Comparison of ENCODE assay signal across 25 cellular contexts in genomic region chr10:11740907-11741306, GRCh38. TPM values are rescaled to one million over a fixed set of nuclear protein-coding genes. Genes with fewer than 3 reads are reported as not detected.
DNase-seq lines count a peak whose midpoint lies in the region; ATAC-seq and TF ChIP-seq lines count a peak whose summit lies in the region.
"Had no signal": no experiment of that assay in that cellular context is flagged by ENCODE, and none has a peak within 500 bp of the region (broad histone marks: within the 10 kb centered on the region; RNA-seq: fewer than 3 reads in every experiment).

No MANE protein-coding gene starts in this region.

- H3K4me3 ChIP-seq in neural progenitor cell (no peak overlapping the region), HAP-1 (no peak overlapping the region)
- H3K4me3 ChIP-seq: GM23248, PC-9, SJCRH30 had no signal

- H3K36me3 ChIP-seq in neural progenitor cell (no peaks in the 10 kb centered on the region), HAP-1 (replicated peaks) (peaks cover 6% of the 10 kb centered on the region)
- H3K36me3 ChIP-seq: BLaER1, SJCRH30 had no signal

- H3K27me3 ChIP-seq in neural progenitor cell (no peaks in the 10 kb centered on the region), HAP-1 (ENCODE audit: low read depth) (no peaks in the 10 kb centered on the region)
- H3K27me3 ChIP-seq: BLaER1, SJCRH30 had no signal

- H3K27ac Mint-ChIP-seq in activated naive CD4-positive, alpha-beta T cell treated with anti-CD3 and anti-CD28 coated beads, Interleukin-2, amount 50 U/mL, for 24 hours: no peak overlapping the region
- H3K27ac Mint-ChIP-seq in T-cell (no peak overlapping the region), neural progenitor cell (no peak overlapping the region)
- H3K27ac Mint-ChIP-seq: CD4-positive, CD25-positive, alpha-beta regulatory T cell had no signal

- POLR2A ChIA-PET in T-cell (lab: Charles Lee): no interaction called here

- H3K4me1 Mint-ChIP-seq in activated naive CD4-positive, alpha-beta T cell treated with anti-CD3 and anti-CD28 coated beads, Interleukin-2, amount 50 U/mL, for 24 hours: peaks cover 8% of the 10 kb centered on the region
- H3K4me1 Mint-ChIP-seq in T-cell (peaks cover 7 to 10% (median 7%) of the 10 kb centered on the region in 3 donors), neural progenitor cell (peaks cover 22% of the 10 kb centered on the region)

- peak overlapping the region; percentile 72 for H2AFZ ChIP-seq in neural progenitor cell (replicated peaks)
- H2AFZ ChIP-seq: PC-9 had no signal

- in situ Hi-C loops in HAP-1 (cut with MboI; ENCODE audit: low sequenced_read_pairs): no loop called here

- H3K27me3 Mint-ChIP-seq in activated naive CD4-positive, alpha-beta T cell treated with anti-CD3 and anti-CD28 coated beads, Interleukin-2, amount 50 U/mL, for 24 hours: peaks cover 17% of the 10 kb centered on the region
- H3K27me3 Mint-ChIP-seq in T-cell (peaks cover 9 to 44% of the 10 kb centered on the region in 2 donors), neural progenitor cell (ENCODE audit: insufficient read depth, low read depth) (peaks cover 7% of the 10 kb centered on the region)

- H3K27ac ChIP-seq in neural progenitor cell (no peak overlapping the region), substantia nigra (ENCODE audit: low read depth, low read length, poor library complexity, severe bottlenecking) (no peak overlapping the region)
- H3K27ac ChIP-seq: BLaER1, GM23248, PC-9, SJCRH30 had no signal

- H3K79me2 ChIP-seq in neural progenitor cell (ENCODE audit: low read depth): no peaks in the 10 kb centered on the region

- H3K4me1 ChIP-seq in neural progenitor cell (peaks cover 4% of the 10 kb centered on the region), HAP-1 (peaks cover 2% of the 10 kb centered on the region; the same call in 1 of the 2 replicates)
- H3K4me1 ChIP-seq: SJCRH30 had no signal

- no peaks in the 10 kb centered on the region for H4K20me1 ChIP-seq in neural progenitor cell (ENCODE audit: low read depth)
- H4K20me1 ChIP-seq: BLaER1 had no signal

- CTCF ChIA-PET in T-cell (lab: Charles Lee): interaction anchor here in 1 of 2 donors (1.2 kb wide), 1 partner anchor 14 kb away, joined by 3 read pairs; no protein-coding TSS in a partner anchor

- no peaks in the 10 kb centered on the region for H3K9me3 ChIP-seq in neural progenitor cell (ENCODE audit: low read depth)
- no peaks in the 10 kb centered on the region for H3K9me3 ChIP-seq in HAP-1
- H3K9me3 ChIP-seq: SJCRH30 had no signal

- H3K9me3 Mint-ChIP-seq in activated naive CD4-positive, alpha-beta T cell treated with anti-CD3 and anti-CD28 coated beads, Interleukin-2, amount 50 U/mL, for 24 hours: no peaks in the 10 kb centered on the region
- H3K9me3 Mint-ChIP-seq in T-cell: no peaks in the 10 kb centered on the region
- peaks cover 18% of the 10 kb centered on the region for H3K9me3 Mint-ChIP-seq in neural progenitor cell

- H3K4me3 Mint-ChIP-seq in activated naive CD4-positive, alpha-beta T cell treated with anti-CD3 and anti-CD28 coated beads, Interleukin-2, amount 50 U/mL, for 24 hours: peak overlapping the region; percentile 76
- peak overlapping the region in 2 of 3 donors; percentile 70 to 74 for H3K4me3 Mint-ChIP-seq in T-cell
- no peak overlapping the region for H3K4me3 Mint-ChIP-seq in neural progenitor cell

- peaks cover 5% of the 10 kb centered on the region for H3F3A ChIP-seq in neural progenitor cell (ENCODE audit: low read depth)

- no peak for ATAC-seq in T-cell (replicated peaks in 1 of 4)
- ATAC-seq: HCT116, Right ventricle myocardium inferior had no signal

- no peak overlapping the region for H3K9ac ChIP-seq in neural progenitor cell
- H3K9ac ChIP-seq: BLaER1, GM23248 had no signal

- no peak overlapping the region for H3K4me2 ChIP-seq in neural progenitor cell
- H3K4me2 ChIP-seq: PC-9 had no signal

- no peak for DNase-seq in activated naive CD4-positive, alpha-beta T cell treated with anti-CD3 and anti-CD28 coated beads, Interleukin-2, amount 50 U/mL, for 16 hours
- DNase-seq in T-cell: no peak
- DNase-seq in mesenteric fat pad (ENCODE audit: low spot score): peak; percentile 41
- DNase-seq in neural progenitor cell (ENCODE audit: low spot score): no peak
- DNase-seq in substantia nigra (lab: John Stamatoyannopoulos, UW): no peak
- DNase-seq in HAP-1 (ENCODE audit: low spot score in 2 of 2): no peak
- no peak for DNase-seq in DMS79 (lab: John Stamatoyannopoulos, UW)
- DNase-seq: 8988T; ACHN; CD4-positive, CD25-positive, alpha-beta regulatory T cell; GM23248; NCI-H1048; NCI-H1417; NCI-H1694; NCI-H2029 treated with DMSO at 0.1 percent for 48 hours; NCI-H446 treated with DMSO at 0.1 percent for 48 hours; NCI-H526; NCI-H82; NK-92 treated with Interleukin-12 subunit alpha and Interleukin-12 subunit beta, amount 100 ng/mL, for 24 hours; PC-9; SJCRH30 had no signal

- TF ChIP-seq CTCF in neural progenitor cell (IDR thresholded peaks at IDR 0.05): no peak

- H3K36me3 Mint-ChIP-seq in activated naive CD4-positive, alpha-beta T cell treated with anti-CD3 and anti-CD28 coated beads, Interleukin-2, amount 50 U/mL, for 24 hours: peaks cover 1% of the 10 kb centered on the region
- H3K36me3 Mint-ChIP-seq in T-cell: no peaks in the 10 kb centered on the region
- peaks cover 5% of the 10 kb centered on the region for H3K36me3 Mint-ChIP-seq in neural progenitor cell

RNA-seq across cellular contexts. Expression of gene ECHDC3, which starts 1.3 kb away (rescaled TPM):
- total RNA-seq in T-cell (1 to 10 TPM in 4 of 5 donors, under 1 TPM in 1; 0.62 to 2.7 (median 1.5) TPM), mesenteric fat pad (161 TPM), neural progenitor cell (ENCODE audit: low replicate concordance) (2.1 and 10.1 TPM in 2 replicates)
- total RNA-seq: PC-9, SJCRH30 had no signal

Comparison
In these comparisons a context has a peak if more than half of its experiments do, and no peak if none do; other contexts are left out.
1. RNA of gene ECHDC3, which starts 1.3 kb away (total RNA-seq): 161 TPM in mesenteric fat pad (single experiment); 2.1 to 10.1 TPM in neural progenitor cell and 0.62 to 2.7 TPM in T-cell; every median in the first group is over 10 times any median in the second.